In the genomic region with DNA sequence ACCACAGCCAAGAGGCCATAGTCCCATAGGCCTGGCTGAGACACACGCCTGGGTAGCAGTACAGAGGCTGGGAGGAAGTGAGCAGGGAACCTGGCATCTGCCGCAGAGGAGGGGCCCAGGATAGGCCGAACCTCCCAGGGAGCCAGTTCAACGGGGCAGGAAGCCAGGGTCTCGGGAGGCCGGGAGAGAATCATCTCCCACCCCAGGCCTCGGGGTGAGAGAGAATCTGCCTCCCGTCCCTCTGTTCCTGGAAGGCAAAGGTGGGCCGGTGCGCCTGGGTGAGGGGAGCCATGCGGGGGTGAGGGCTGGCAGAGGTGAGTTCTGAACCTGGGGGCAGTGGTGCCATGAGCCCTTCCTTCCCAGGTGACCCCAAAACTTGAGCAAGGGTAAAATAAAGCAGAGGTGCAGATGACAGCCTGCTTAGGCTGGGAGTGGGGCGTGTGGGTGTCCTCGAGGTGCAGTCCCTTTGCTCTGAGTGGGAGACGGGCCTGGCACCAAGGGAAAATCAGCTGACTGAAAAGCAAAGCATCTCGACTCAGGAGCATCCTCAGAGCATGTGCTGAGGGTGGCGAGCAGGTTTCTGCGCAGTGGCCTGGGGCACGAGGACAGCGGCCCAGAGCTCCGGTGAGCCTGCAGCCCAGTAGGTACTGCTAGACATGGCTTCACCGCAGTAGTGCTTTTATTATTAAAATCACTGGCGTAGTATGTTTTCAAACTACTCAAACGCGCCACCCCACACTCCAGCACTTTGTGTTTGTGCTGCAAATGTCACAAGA, we compare ENCODE assay signal across 20 cellular contexts.
"Had no signal": no experiment of that assay in that cellular context is flagged by ENCODE, and none has a peak within 500 bp of the region (broad histone marks: within the 10 kb centered on the region; RNA-seq: fewer than 3 reads in every experiment).

No MANE protein-coding gene starts in this region.

- H3K27me3 ChIP-seq: body of pancreas, cardiac muscle cell, tibial artery, uterus had no signal

- H3K4me1 ChIP-seq: body of pancreas had no signal

- H3K27ac ChIP-seq: body of pancreas, cardiac muscle cell, tibial artery, uterus had no signal

- H3K36me3 ChIP-seq: cardiac muscle cell, uterus had no signal

- H3K9me3 ChIP-seq: body of pancreas, tibial artery, uterus had no signal

- ATAC-seq: body of pancreas, left lobe of liver, T-helper 17 cell had no signal

- FAIRE-seq: endometrium, keratinocyte had no signal

- H3K4me3 ChIP-seq: body of pancreas, cardiac muscle cell, tibial artery, uterus had no signal

- DNase-seq: activated CD4-positive, alpha-beta memory T cell treated with anti-CD3 and anti-CD28 coated beads for 36 hours; activated CD4-positive, alpha-beta T cell treated with anti-CD3 and anti-CD28 coated beads for 48 hours; activated naive CD4-positive, alpha-beta T cell treated with anti-CD3 and anti-CD28 coated beads for 36 hours; activated T-cell treated with anti-CD3 and anti-CD28 coated beads, Interleukin-2, amount 50 U/mL, for 48 hours; amygdala; body of pancreas; effector CD4-positive, alpha-beta T cell; erythroblast; foreskin fibroblast; stimulated activated CD4-positive, alpha-beta T cell treated with anti-CD3 and anti-CD28 coated beads, Interleukin-2, amount 100 ng/mL, for 48 hours; stimulated activated naive CD4-positive, alpha-beta T cell treated with Interleukin-2 at 50 U/mL for 16 hours; substantia nigra; SW 1271; T-helper 17 cell; uterus had no signal
